ENCODE assay signal across 12 cellular contexts in the genomic region with DNA sequence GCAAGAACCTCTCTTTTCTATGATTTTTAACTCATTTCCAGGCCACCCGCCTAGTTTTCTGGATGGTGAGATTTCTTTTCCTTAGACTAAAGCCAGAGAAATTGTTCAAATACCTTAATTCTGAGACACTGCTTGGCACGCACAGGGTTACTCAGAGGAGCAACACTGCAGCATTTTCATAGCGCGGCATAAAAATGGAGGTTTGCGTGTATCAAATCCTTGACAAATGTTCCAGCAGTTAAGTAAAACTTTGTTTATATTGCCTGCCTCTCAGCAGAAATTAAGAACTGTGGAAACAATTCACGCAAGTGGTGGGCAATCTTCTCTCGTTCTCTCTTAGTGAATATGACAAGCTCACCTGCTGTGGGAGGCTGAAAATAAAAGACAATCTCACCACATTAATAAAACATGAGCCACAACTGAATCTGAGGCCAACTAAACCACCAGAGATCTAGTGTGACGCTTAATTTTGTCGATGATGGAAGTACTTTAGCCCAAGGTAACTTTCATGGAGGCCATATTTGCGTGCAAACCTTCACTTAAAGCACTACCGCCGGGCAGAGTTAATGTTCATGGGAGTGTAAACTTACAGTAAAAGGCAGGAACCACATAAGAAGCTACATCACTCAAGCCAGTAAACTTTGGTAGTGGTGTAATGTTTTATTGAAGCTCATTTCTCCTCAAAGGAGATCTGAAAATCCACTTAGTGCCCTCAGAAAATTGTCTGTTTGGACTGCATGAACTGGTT.
DNase-seq lines count a peak whose midpoint lies in the region; ATAC-seq and TF ChIP-seq lines count a peak whose summit lies in the region.
"Had no signal": no experiment of that assay in that cellular context is flagged by ENCODE, and none has a peak within 500 bp of the region (broad histone marks: within the 10 kb centered on the region; RNA-seq: fewer than 3 reads in every experiment).

No MANE protein-coding gene starts in this region.

- TF ChIP-seq RAD21 in SK-N-SH (IDR thresholded peaks at IDR 0.05; ENCODE audit: low read length), result no peak

- H3K27me3 ChIP-seq in SK-N-SH (ENCODE audit: insufficient read depth) (no peaks in the 10 kb centered on the region), stomach smooth muscle (ENCODE audit: control insufficient read depth in 1 of 2, insufficient read depth in 2 of 2, low read length in 2 of 2) (no peaks in the 10 kb centered on the region)
- H3K27me3 ChIP-seq: heart left ventricle had no signal

- no peaks in the 10 kb centered on the region for H3K36me3 ChIP-seq in SK-N-SH (replicated peaks in 1 of 2; ENCODE audit: control insufficient read depth in 1 of 2, insufficient read depth in 2 of 2, low read length in 1 of 2)
- no peaks in the 10 kb centered on the region for H3K36me3 ChIP-seq in stomach smooth muscle (ENCODE audit: control insufficient read depth in 2 of 2, insufficient read depth in 2 of 2, low read length in 2 of 2)
- H3K36me3 ChIP-seq: heart left ventricle had no signal

- no peak for ATAC-seq in HG03378 (IDR thresholded peaks at IDR 0.05; ENCODE audit: unreplicated experiment)
- no peak for ATAC-seq in HG03095 (IDR thresholded peaks at IDR 0.05; ENCODE audit: unreplicated experiment)
- ATAC-seq: heart left ventricle had no signal

- DNase-seq in NCI-H1436 (lab: John Stamatoyannopoulos, UW), result peak; percentile 8
- no peak for DNase-seq in NCI-H1436 treated with DMSO at 0.1 percent for 48 hours (lab: John Stamatoyannopoulos, UW)
- DNase-seq in SK-N-SH, result no peak
- DNase-seq in fibroblast of the conjunctiva (ENCODE audit: low read depth), result peak; percentile 44
- DNase-seq in globus pallidus (ENCODE audit: low spot score), result no peak
- DNase-seq: ACHN, activated B cell treated with CpG ODN at 0.5 μM for 24 hours, heart left ventricle, NCI-H2029 treated with DMSO at 0.1 percent for 48 hours had no signal

- TF ChIP-seq EP300 in SK-N-SH (IDR thresholded peaks at IDR 0.05; ENCODE audit: borderline replicate concordance in 1 of 2, low read depth in 1 of 2, low read length in 1 of 2), result no peak

- no peaks in the 10 kb centered on the region for H4K20me1 ChIP-seq in SK-N-SH (ENCODE audit: insufficient read depth)

- POLR2A ChIA-PET in SK-N-SH (lab: Yijun Ruan, JAX), result no interaction called here

- H3K9me2 ChIP-seq in SK-N-SH, result no peaks in the 10 kb centered on the region

- H3K9me3 ChIP-seq in SK-N-SH (no peaks in the 10 kb centered on the region), stomach smooth muscle (ENCODE audit: control insufficient read depth in 2 of 2, low read length in 2 of 2) (no peaks in the 10 kb centered on the region)
- H3K9me3 ChIP-seq: heart left ventricle had no signal

- peak overlapping the region; percentile 57 for H2AFZ ChIP-seq in SK-N-SH (ENCODE audit: low read depth)

- H3F3A ChIP-seq in SK-N-SH (replicated peaks; ENCODE audit: insufficient read depth), result peaks cover 20% of the 10 kb centered on the region

- H3K9ac ChIP-seq in SK-N-SH, result peak overlapping the region; percentile 32; the same call in 1 of the 2 replicates
- peak overlapping the region in 1 of 2 donors; percentile 0 for H3K9ac ChIP-seq in stomach smooth muscle (ENCODE audit: low read length in 2 of 2)

- no peaks in the 10 kb centered on the region for H3K79me2 ChIP-seq in SK-N-SH (ENCODE audit: insufficient read depth)

- CTCF ChIA-PET in SK-N-SH (lab: Yijun Ruan, JAX), result no interaction called here

- H3K4me3 ChIP-seq in SK-N-SH (ENCODE audit: low read depth in 2 of 2, low read length in 1 of 2) (peak overlapping the region; percentile 4 to 19; a peak in 1 of 4 replicates), stomach smooth muscle (ENCODE audit: low read length in 2 of 2) (peak overlapping the region; percentile 57 to 60)

- WGBS in SK-N-SH (ENCODE audit: low lambda C conversion rate), result 27% methylated on average over 12 of the region's 12 CpGs

- peak overlapping the region; percentile 17; the same call in 1 of the 2 replicates for H3K4me2 ChIP-seq in SK-N-SH

- H3K27ac ChIP-seq in SK-N-SH (ENCODE audit: low read depth in 2 of 2, low read length in 1 of 2), result peak overlapping the region; percentile 72 to 79; a peak in 3 of 4 replicates
- no peak overlapping the region for H3K27ac ChIP-seq in stomach smooth muscle (ENCODE audit: low read length)

- H3K4me1 ChIP-seq in SK-N-SH (ENCODE audit: control insufficient read depth in 1 of 2, insufficient read depth in 2 of 2, low read depth in 1 of 2, low read length in 1 of 2) (peaks cover 0 to 3% of the 10 kb centered on the region in 2 experiments; a peak in 1 of 4 replicates), stomach smooth muscle (ENCODE audit: control insufficient read depth, insufficient read depth, low read length) (no peaks in the 10 kb centered on the region)

- no peak for TF ChIP-seq CTCF in SK-N-SH (IDR thresholded peaks at IDR 0.05)

TF ChIP-seq in SK-N-SH, 30 proteins besides CTCF, POLR2A, EP300 and RAD21 (continues in another document):
- TF ChIP-seq FOXJ3 (CRISPR knock-in tag; IDR thresholded peaks at IDR 0.05) (no peak), MAX (IDR thresholded peaks at IDR 0.05; ENCODE audit: low read depth) (no peak), EZH2phosphoT487 (IDR thresholded peaks at IDR 0.05; ENCODE audit: borderline replicate concordance, low read depth) (no peak), NRF1 (IDR thresholded peaks at IDR 0.05; ENCODE audit: low read depth, low read length) (no peak), NFIC (IDR thresholded peaks at IDR 0.05; ENCODE audit: borderline replicate concordance) (peak; percentile 29; the same call in 1 of the 2 replicates), TEAD4 (IDR thresholded peaks at IDR 0.05; ENCODE audit: borderline replicate concordance, insufficient read depth) (no peak), FOSL2 (IDR thresholded peaks at IDR 0.05; ENCODE audit: borderline replicate concordance, low read depth) (peak; percentile 23; the same call in 1 of the 2 replicates), JUND (IDR thresholded peaks at IDR 0.05) (0 out of 2 replicates have a peak, but pooled peaks have one; percentile 20), MXI1 (IDR thresholded peaks at IDR 0.05; ENCODE audit: low read depth, low read length) (no peak), CHD2 (IDR thresholded peaks at IDR 0.05; ENCODE audit: low read length, partially characterized antibody) (no peak), SMC3 (IDR thresholded peaks at IDR 0.05; ENCODE audit: low read depth, low read length) (no peak), TCF12 (IDR thresholded peaks at IDR 0.05) (0 out of 2 replicates have a peak, but pooled peaks have one; percentile 14), POLR2AphosphoS5 (IDR thresholded peaks at IDR 0.05; ENCODE audit: low read depth, low read length) (no peak), GABPA (IDR thresholded peaks at IDR 0.05; ENCODE audit: low read depth) (no peak), SIN3A (IDR thresholded peaks at IDR 0.05; ENCODE audit: borderline replicate concordance, low read depth, low read length) (no peak), YY1 (IDR thresholded peaks at IDR 0.05; ENCODE audit: low read depth) (no peak)
- TF ChIP-seq, protein P1, sequence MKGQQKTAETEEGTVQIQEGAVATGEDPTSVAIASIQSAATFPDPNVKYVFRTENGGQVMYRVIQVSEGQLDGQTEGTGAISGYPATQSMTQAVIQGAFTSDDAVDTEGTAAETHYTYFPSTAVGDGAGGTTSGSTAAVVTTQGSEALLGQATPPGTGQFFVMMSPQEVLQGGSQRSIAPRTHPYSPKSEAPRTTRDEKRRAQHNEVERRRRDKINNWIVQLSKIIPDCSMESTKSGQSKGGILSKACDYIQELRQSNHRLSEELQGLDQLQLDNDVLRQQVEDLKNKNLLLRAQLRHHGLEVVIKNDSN (IDR thresholded peaks at IDR 0.05; ENCODE audit: borderline replicate concordance, low read depth), result no peak
- TF ChIP-seq, protein P2, sequence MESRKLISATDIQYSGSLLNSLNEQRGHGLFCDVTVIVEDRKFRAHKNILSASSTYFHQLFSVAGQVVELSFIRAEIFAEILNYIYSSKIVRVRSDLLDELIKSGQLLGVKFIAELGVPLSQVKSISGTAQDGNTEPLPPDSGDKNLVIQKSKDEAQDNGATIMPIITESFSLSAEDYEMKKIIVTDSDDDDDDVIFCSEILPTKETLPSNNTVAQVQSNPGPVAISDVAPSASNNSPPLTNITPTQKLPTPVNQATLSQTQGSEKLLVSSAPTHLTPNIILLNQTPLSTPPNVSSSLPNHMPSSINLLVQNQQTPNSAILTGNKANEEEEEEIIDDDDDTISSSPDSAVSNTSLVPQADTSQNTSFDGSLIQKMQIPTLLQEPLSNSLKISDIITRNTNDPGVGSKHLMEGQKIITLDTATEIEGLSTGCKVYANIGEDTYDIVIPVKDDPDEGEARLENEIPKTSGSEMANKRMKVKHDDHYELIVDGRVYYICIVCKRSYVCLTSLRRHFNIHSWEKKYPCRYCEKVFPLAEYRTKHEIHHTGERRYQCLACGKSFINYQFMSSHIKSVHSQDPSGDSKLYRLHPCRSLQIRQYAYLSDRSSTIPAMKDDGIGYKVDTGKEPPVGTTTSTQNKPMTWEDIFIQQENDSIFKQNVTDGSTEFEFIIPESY (IDR thresholded peaks at IDR 0.05; ENCODE audit: borderline replicate concordance, low read depth), result no peak
- TF ChIP-seq, protein P3, sequence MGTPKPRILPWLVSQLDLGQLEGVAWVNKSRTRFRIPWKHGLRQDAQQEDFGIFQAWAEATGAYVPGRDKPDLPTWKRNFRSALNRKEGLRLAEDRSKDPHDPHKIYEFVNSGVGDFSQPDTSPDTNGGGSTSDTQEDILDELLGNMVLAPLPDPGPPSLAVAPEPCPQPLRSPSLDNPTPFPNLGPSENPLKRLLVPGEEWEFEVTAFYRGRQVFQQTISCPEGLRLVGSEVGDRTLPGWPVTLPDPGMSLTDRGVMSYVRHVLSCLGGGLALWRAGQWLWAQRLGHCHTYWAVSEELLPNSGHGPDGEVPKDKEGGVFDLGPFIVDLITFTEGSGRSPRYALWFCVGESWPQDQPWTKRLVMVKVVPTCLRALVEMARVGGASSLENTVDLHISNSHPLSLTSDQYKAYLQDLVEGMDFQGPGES (IDR thresholded peaks at IDR 0.05; ENCODE audit: low read depth, low read length), result no peak
- TF ChIP-seq, protein P4, sequence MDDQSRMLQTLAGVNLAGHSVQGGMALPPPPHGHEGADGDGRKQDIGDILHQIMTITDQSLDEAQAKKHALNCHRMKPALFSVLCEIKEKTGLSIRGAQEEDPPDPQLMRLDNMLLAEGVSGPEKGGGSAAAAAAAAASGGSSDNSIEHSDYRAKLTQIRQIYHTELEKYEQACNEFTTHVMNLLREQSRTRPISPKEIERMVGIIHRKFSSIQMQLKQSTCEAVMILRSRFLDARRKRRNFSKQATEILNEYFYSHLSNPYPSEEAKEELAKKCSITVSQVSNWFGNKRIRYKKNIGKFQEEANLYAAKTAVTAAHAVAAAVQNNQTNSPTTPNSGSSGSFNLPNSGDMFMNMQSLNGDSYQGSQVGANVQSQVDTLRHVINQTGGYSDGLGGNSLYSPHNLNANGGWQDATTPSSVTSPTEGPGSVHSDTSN (IDR thresholded peaks at IDR 0.05), result no peak

Comparison
In these comparisons a context has a peak if more than half of its experiments do, and no peak if none do; other contexts are left out.
1. DNase-seq: peak in NCI-H1436 (single experiment) and fibroblast of the conjunctiva (single experiment); none in NCI-H1436 treated with DMSO at 0.1 percent for 48 hours (single experiment), SK-N-SH (single experiment) and globus pallidus (single experiment).